ENCODE assay signal across 13 cellular contexts in the genomic region with DNA sequence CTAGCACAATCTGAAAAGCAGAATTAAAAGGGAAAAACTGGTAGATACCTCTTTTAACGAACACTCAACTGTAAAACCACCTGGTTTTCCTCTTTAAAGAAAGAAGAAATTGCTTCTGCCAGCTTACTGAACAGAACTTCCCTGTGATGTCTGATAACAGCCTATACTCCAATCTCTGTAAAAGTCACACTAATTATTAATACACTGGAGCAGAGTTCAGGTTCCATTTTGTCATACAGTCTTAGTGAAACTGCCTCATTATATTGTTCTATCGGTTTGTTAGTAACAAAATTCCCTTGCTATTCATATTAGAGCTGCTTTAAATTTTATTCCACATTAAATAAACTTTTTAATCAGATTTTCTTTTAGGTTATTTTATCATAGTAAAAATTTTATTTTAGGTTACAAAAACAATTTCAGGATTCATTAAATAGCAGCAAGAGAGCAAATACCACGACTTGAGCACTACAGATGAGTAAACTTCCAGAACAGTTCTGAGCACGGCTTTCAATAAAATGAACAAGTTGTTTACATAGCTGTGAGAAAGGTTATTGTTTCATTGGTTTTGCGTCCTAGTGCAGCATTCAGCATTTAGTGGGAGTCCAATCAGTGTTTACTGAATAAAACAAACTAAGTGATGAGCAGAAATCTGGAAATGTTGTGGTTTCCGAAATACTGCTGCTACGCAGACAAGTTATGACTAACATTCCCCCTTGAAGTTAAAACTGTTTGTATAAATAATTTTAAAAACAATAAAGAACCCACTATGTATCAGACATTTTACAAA.
DNase-seq lines count a peak whose midpoint lies in the region; ATAC-seq and TF ChIP-seq lines count a peak whose summit lies in the region.
"Had no signal": no experiment of that assay in that cellular context is flagged by ENCODE, and none has a peak within 500 bp of the region (broad histone marks: within the 10 kb centered on the region; RNA-seq: fewer than 3 reads in every experiment).

No MANE protein-coding gene starts in this region.

- H3K4me3 ChIP-seq in AG09309 (ENCODE audit: control insufficient read depth, low read depth, low read length) (no peak overlapping the region), esophagus muscularis mucosa (peak overlapping the region in 3 of 4 donors; percentile 13 to 31 (median 20))

- WGBS in esophagus muscularis mucosa: 61% methylated on average over 7 of the region's 7 CpGs

- H3K27ac ChIP-seq in esophagus muscularis mucosa (replicated peaks in 1 of 4): peak overlapping the region; percentile 40 to 68 (median 60)

- H3K9me3 ChIP-seq in esophagus muscularis mucosa: no peaks in the 10 kb centered on the region
- H3K9me3 ChIP-seq: Caco-2 had no signal

- H3K36me3 Mint-ChIP-seq in progenitor cell of endocrine pancreas (ENCODE audit: insufficient read depth): no peaks in the 10 kb centered on the region

- H3K4me3 Mint-ChIP-seq in progenitor cell of endocrine pancreas (ENCODE audit: low read depth): no peak overlapping the region

- no peaks in the 10 kb centered on the region for H3K27me3 ChIP-seq in esophagus muscularis mucosa

- no peak for ATAC-seq in HG02840 (IDR thresholded peaks at IDR 0.05; ENCODE audit: low FRiP score, unreplicated experiment)
- ATAC-seq: SK-N-SH treated with all-trans-retinoic acid at 6 μM for 48 hours had no signal

- peaks cover 17 to 50% (median 37%) of the 10 kb centered on the region in 4 donors for H3K4me1 ChIP-seq in esophagus muscularis mucosa

- TF ChIP-seq POLR2A in esophagus muscularis mucosa (IDR thresholded peaks at IDR 0.05; ENCODE audit: low read depth): no peak

- H3K4me1 Mint-ChIP-seq in progenitor cell of endocrine pancreas (ENCODE audit: low read depth): peaks cover 37% of the 10 kb centered on the region

- peak overlapping the region; percentile 9 for H3K27ac Mint-ChIP-seq in progenitor cell of endocrine pancreas

- H3K9me3 Mint-ChIP-seq in progenitor cell of endocrine pancreas (ENCODE audit: low read depth): no peaks in the 10 kb centered on the region
- H3K9me3 Mint-ChIP-seq: neural crest cell had no signal

- H3K36me3 ChIP-seq in esophagus muscularis mucosa: no peaks in the 10 kb centered on the region

- DNase-seq in AG09309 (ENCODE audit: low read depth) (peak; percentile 72), RPMI7951 (ENCODE audit: low read depth) (peak; percentile 37), esophagus muscularis mucosa (ENCODE audit: extremely low spot score) (no peak), progenitor cell of endocrine pancreas (ENCODE audit: low spot score, unreplicated experiment) (no peak), NCI-H524 (lab: John Stamatoyannopoulos, UW) (no peak), NCI-H510A (lab: John Stamatoyannopoulos, UW) (no peak)
- DNase-seq in stimulated activated naive CD4-positive, alpha-beta T cell (lab: John Stamatoyannopoulos, UW): no peak
- DNase-seq: Caco-2, KG1, NCI-H510A treated with DMSO at 0.1 percent for 48 hours had no signal

- TF ChIP-seq EP300 in esophagus muscularis mucosa (IDR thresholded peaks at IDR 0.05): no peak

- no peaks in the 10 kb centered on the region for H3K27me3 Mint-ChIP-seq in progenitor cell of endocrine pancreas

- TF ChIP-seq CTCF in AG09309 (IDR thresholded peaks at IDR 0.05; ENCODE audit: control insufficient read depth, insufficient read depth, low read depth, low read length, missing control alignments) (no peak), esophagus muscularis mucosa (IDR thresholded peaks at IDR 0.05) (no peak), progenitor cell of endocrine pancreas (IDR thresholded peaks at IDR 0.05; ENCODE audit: unreplicated experiment) (no peak)

- intact Hi-C loops in esophagus muscularis mucosa (cut with DNase I): loop anchor here (5.0 kb wide), 1 partner anchor 415 kb away; no protein-coding TSS in a partner anchor

Comparison
In these comparisons a context has a peak if more than half of its experiments do, and no peak if none do; other contexts are left out.
1. DNase-seq: peak in AG09309 (single experiment) and RPMI7951 (single experiment); none in esophagus muscularis mucosa (single experiment), progenitor cell of endocrine pancreas (single experiment), NCI-H524 (0 of 2), NCI-H510A (single experiment) and stimulated activated naive CD4-positive, alpha-beta T cell (0 of 6).